23 cellular contexts compared by ENCODE assay signal in the genomic region with DNA sequence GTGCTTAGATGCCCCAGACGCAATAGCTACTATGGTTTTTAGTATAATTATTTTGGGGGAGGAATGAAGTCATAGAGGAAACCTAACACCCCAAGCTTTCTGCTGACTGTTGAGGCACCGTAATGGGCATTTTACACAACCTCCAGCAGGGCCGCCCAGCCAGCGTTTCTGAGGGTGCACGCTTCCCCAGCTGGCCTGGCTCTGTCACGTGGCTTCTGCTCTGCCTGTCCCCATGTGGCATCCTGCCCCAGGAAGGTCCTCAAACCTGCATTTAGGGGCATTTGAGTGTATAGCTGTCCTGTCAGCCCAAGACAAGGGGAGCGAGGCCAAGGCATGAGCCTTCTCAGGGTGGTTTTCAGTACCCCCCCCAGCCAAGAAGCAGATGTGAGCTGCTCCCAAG.
"Had no signal": no experiment of that assay in that cellular context is flagged by ENCODE, and none has a peak within 500 bp of the region (broad histone marks: within the 10 kb centered on the region; RNA-seq: fewer than 3 reads in every experiment).

No MANE protein-coding gene starts in this region.

- H3K4me3 Mint-ChIP-seq: endodermal cell; memory B cell; natural killer cell; neural crest cell; stimulated activated effector memory CD8-positive, alpha-beta T cell treated with anti-CD3 and anti-CD28 coated beads, Interleukin-12 subunit alpha, Interleukin-12 subunit beta, amount 100 ng/mL, for 72 hours had no signal

- H3K27me3 ChIP-seq: tibial nerve, upper lobe of right lung, uterus had no signal

- H3K36me3 ChIP-seq: sigmoid colon, thoracic aorta, tibial nerve, upper lobe of right lung, uterus had no signal

- H3K27ac Mint-ChIP-seq: endodermal cell; memory B cell; progenitor cell of endocrine pancreas; stimulated activated effector memory CD8-positive, alpha-beta T cell treated with anti-CD3 and anti-CD28 coated beads, Interleukin-12 subunit alpha, Interleukin-12 subunit beta, amount 100 ng/mL, for 72 hours had no signal

- H3K4me3 ChIP-seq: lung, sigmoid colon, thoracic aorta, tibial nerve, upper lobe of right lung, uterus had no signal

- H3K9me3 Mint-ChIP-seq: memory B cell; natural killer cell; neural crest cell; stimulated activated effector memory CD8-positive, alpha-beta T cell treated with anti-CD3 and anti-CD28 coated beads, Interleukin-12 subunit alpha, Interleukin-12 subunit beta, amount 100 ng/mL, for 72 hours had no signal

- H3K27ac ChIP-seq: epithelial cell of prostate, parathyroid adenoma, sigmoid colon, thoracic aorta, tibial nerve, upper lobe of right lung, uterus had no signal

- H3K79me2 ChIP-seq: parathyroid adenoma had no signal

- FAIRE-seq: frontal cortex, keratinocyte had no signal

- DNase-seq: cerebellar nuclear complex; effector CD8-positive, alpha-beta T cell; endodermal cell; natural killer cell; sigmoid colon; stimulated activated CD4-positive, alpha-beta T cell treated with anti-CD3 and anti-CD28 coated beads, Interleukin-2, amount 100 ng/mL, for 24 hours; stimulated activated CD4-positive, alpha-beta T cell treated with anti-CD3 and anti-CD28 coated beads, Interleukin-4, amount 100 ng/mL, for 24 hours; stimulated activated naive CD8-positive, alpha-beta T cell treated with anti-CD3 and anti-CD28 coated beads, Interleukin-15, Interleukin-2, amounts not matched to agents 100 U/mL and 50 U/mL, for 24 hours; upper lobe of right lung; uterus had no signal

- H3K27me3 Mint-ChIP-seq: memory B cell had no signal

- H3K4me1 ChIP-seq: parathyroid adenoma, sigmoid colon, upper lobe of right lung, uterus had no signal

- ATAC-seq: esophagus mucosa; left lobe of liver; natural killer cell; stimulated activated effector memory CD8-positive, alpha-beta T cell treated with anti-CD3 and anti-CD28 coated beads, Interleukin-12 subunit alpha, Interleukin-12 subunit beta, amount 100 ng/mL, for 72 hours; stimulated activated naive CD8-positive, alpha-beta T cell treated with anti-CD3 and anti-CD28 coated beads, Interleukin-15, Interleukin-2, amounts not matched to agents 100 U/mL and 50 U/mL, for 24 hours; upper lobe of right lung had no signal

- H3K9me3 ChIP-seq: sigmoid colon, thoracic aorta, tibial nerve, upper lobe of right lung, uterus had no signal

- H3K36me3 Mint-ChIP-seq: memory B cell; natural killer cell; stimulated activated effector memory CD8-positive, alpha-beta T cell treated with anti-CD3 and anti-CD28 coated beads, Interleukin-12 subunit alpha, Interleukin-12 subunit beta, amount 100 ng/mL, for 72 hours had no signal

- H3K9ac ChIP-seq: parathyroid adenoma had no signal

- H2AFZ ChIP-seq: parathyroid adenoma had no signal
